Comparison of ENCODE assay signal across 19 cellular contexts in the genomic region with DNA sequence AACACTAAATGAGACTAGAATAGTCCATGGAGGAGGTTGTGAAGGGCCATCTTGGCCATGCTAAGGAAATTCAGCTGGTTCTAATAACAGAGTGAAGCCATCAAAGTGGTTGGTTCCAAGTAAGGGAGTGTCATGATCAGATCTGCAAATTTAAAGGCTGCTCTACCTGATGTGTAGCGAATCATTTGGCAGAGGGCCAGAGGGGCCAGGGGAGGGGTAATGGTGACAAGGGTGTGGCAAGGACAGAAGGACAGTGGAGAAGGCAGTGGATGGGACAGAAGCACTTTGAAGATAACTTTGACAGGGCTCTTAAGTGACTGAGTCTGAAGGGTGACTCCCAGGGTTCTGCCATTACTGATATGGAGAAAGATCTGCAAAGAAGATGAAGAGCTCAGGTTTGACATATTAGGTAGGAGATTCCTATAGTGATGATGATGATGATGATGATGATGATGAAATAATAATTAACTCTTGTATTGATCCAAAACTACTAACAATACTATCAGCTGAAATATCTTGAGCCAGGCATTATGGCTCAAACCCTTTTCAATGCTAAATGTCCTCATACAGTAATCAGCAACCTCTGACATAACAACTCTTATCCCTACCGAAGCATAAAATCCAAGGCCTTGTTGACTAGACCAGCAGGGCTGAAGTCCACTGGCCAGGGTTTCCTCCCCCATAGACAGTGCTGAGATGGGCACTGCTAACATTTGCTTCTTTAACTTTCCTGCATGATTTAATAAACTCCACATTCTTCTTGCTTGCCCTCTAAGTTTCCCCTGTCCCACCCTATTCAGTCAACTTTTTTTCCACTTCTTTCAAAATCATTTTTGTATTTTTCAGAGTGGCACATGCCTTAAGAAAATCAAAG.
"Had no signal": no experiment of that assay in that cellular context is flagged by ENCODE, and none has a peak within 500 bp of the region (broad histone marks: within the 10 kb centered on the region; RNA-seq: fewer than 3 reads in every experiment).

No MANE protein-coding gene starts in this region.

- H3K9me3 Mint-ChIP-seq: activated B cell treated with CpG ODN at 0.5 μM for 24 hours; activated CD8-positive, alpha-beta T cell treated with anti-CD3 and anti-CD28 coated beads for 36 hours; activated T-cell treated with anti-CD3 and anti-CD28 coated beads, Interleukin-2, amount 50 U/mL, for 72 hours; nephron; stimulated activated naive CD8-positive, alpha-beta T cell treated with anti-CD3 and anti-CD28 coated beads, Interleukin-15, Interleukin-2, amounts not matched to agents 100 ng/mL and 50 ng/mL, for 24 hours; T-helper 1 cell treated with Interleukin-12 subunit alpha and Interleukin-12 subunit beta and Interleukin-4 antibody, amounts not matched to agents 30 μg/mL and 1 μg/mL, for 36 hours; type B pancreatic cell had no signal

- DNase-seq: activated B cell treated with CpG ODN at 0.5 μM for 24 hours; activated CD4-positive, alpha-beta T cell treated with anti-CD3 and anti-CD28 coated beads for 48 hours; activated CD8-positive, alpha-beta T cell treated with anti-CD3 and anti-CD28 coated beads for 36 hours; activated gamma-delta T cell treated with Interleukin-2 at 50 U/mL for 16 hours; activated T-cell treated with anti-CD3 and anti-CD28 coated beads, Interleukin-2, amount 50 U/mL, for 72 hours; islet precursor cell; left ventricle myocardium inferior; mesenchymal stem cell; occipital lobe; stimulated activated CD4-positive, alpha-beta T cell treated with anti-CD3 and anti-CD28 coated beads, Interleukin-4, amount 100 ng/mL, for 4 hours; stimulated activated CD8-positive, alpha-beta memory T cell treated with anti-CD3 and anti-CD28 coated beads, Interleukin-4, amount 100 ng/mL, for 48 hours had no signal

- H3K27ac Mint-ChIP-seq: activated B cell treated with CpG ODN at 0.5 μM for 24 hours; activated CD8-positive, alpha-beta T cell treated with anti-CD3 and anti-CD28 coated beads for 36 hours; activated T-cell treated with anti-CD3 and anti-CD28 coated beads, Interleukin-2, amount 50 U/mL, for 72 hours; progenitor cell of endocrine pancreas; stimulated activated naive CD8-positive, alpha-beta T cell treated with anti-CD3 and anti-CD28 coated beads, Interleukin-15, Interleukin-2, amounts not matched to agents 100 ng/mL and 50 ng/mL, for 24 hours; T-helper 1 cell treated with Interleukin-12 subunit alpha and Interleukin-12 subunit beta and Interleukin-4 antibody, amounts not matched to agents 30 μg/mL and 1 μg/mL, for 36 hours; type B pancreatic cell had no signal

- H3K27ac ChIP-seq: left ventricle myocardium inferior, right atrium auricular region, skin epidermis had no signal

- ATAC-seq: activated CD8-positive, alpha-beta T cell treated with anti-CD3 and anti-CD28 coated beads for 36 hours; activated T-cell treated with anti-CD3 and anti-CD28 coated beads, Interleukin-2, amount 50 U/mL, for 72 hours; esophagus mucosa had no signal

- H3K4me3 Mint-ChIP-seq: activated B cell treated with CpG ODN at 0.5 μM for 24 hours; activated CD8-positive, alpha-beta T cell treated with anti-CD3 and anti-CD28 coated beads for 36 hours; activated T-cell treated with anti-CD3 and anti-CD28 coated beads, Interleukin-2, amount 50 U/mL, for 72 hours; nephron; stimulated activated naive CD8-positive, alpha-beta T cell treated with anti-CD3 and anti-CD28 coated beads, Interleukin-15, Interleukin-2, amounts not matched to agents 100 ng/mL and 50 ng/mL, for 24 hours; T-helper 1 cell treated with Interleukin-12 subunit alpha and Interleukin-12 subunit beta and Interleukin-4 antibody, amounts not matched to agents 30 μg/mL and 1 μg/mL, for 36 hours; type B pancreatic cell had no signal

- H3K27me3 Mint-ChIP-seq: activated B cell treated with CpG ODN at 0.5 μM for 24 hours; activated CD8-positive, alpha-beta T cell treated with anti-CD3 and anti-CD28 coated beads for 36 hours; progenitor cell of endocrine pancreas; stimulated activated naive CD8-positive, alpha-beta T cell treated with anti-CD3 and anti-CD28 coated beads, Interleukin-15, Interleukin-2, amounts not matched to agents 100 ng/mL and 50 ng/mL, for 24 hours; type B pancreatic cell had no signal

- H3K4me1 ChIP-seq: left ventricle myocardium inferior, right atrium auricular region had no signal

- H3K4me3 ChIP-seq: left ventricle myocardium inferior, right atrium auricular region, skin epidermis had no signal

- H3K9me3 ChIP-seq: left ventricle myocardium inferior, right atrium auricular region had no signal

- H3K27me3 ChIP-seq: right atrium auricular region had no signal

- H3K4me1 Mint-ChIP-seq: activated B cell treated with CpG ODN at 0.5 μM for 24 hours had no signal
